In the genomic region with DNA sequence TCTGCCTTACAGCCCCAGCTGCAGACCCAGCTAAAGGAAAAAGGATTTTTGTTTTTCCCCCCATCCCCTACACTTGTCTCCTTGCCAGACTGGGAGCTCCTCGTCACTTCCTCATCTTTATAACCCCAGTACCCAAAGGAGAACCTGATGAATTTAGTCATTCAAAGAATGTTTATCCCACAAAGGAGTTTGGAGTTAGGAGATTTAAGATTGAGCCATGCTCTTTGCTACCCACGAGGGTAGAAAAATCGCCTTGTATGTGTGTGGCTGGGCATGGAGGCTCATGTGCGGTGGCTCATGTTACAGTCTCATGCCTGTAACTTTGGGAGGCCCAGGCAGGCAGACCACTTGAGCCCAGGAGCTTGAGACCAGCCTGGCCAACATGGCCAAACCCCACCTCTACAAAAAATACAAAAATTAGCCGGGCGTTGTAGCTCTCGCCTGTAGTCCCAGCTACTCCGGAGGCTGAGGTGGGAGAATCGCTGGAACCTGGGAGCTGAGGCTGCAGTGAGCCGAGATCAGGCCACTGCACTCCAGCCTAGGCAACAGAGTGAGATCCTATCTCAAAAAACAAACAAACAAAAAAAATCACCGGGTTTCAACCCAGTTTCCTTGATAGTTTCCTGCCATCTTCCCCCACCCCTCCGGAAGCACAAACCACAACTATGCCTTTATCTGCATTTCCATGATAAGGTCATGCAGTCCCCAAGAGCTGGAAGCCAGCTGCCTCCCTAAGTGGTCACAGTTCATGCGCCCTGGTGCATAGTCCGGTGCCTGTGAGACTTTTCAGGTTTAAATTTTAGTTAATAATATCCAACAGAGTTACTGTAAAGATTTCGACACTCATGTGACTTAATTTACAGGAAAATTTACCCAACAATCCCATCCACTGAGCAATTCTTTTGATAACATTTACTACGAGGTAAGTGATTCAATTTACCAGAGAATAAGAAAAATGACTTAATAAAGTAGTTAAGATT, we compare ENCODE assay signal across 8 cellular contexts. TPM values are rescaled to one million over a fixed set of nuclear protein-coding genes. Genes with fewer than 3 reads are reported as not detected.
DNase-seq lines count a peak whose midpoint lies in the region; ATAC-seq and TF ChIP-seq lines count a peak whose summit lies in the region.

No MANE protein-coding gene starts in this region.

- TF ChIP-seq POLR2A in HCT116 (IDR thresholded peaks at IDR 0.05; ENCODE audit: borderline replicate concordance, extremely low read depth, insufficient read depth, insufficient read length) = no peak

- RAD21 ChIA-PET in HCT116 (lab: Charles Lee; ENCODE audit: low non-redundant PET in 1 of 2, low total read pairs in 2 of 2, uncharacterized antibody in 2 of 2, unreplicated experiment in 2 of 2) = no interaction called here

- H3K79me2 ChIP-seq in HCT116 (ENCODE audit: insufficient read depth, low read length) = peaks cover 59% of the 10 kb centered on the region
- H3K79me2 ChIP-seq in SK-N-SH (ENCODE audit: insufficient read depth) = peaks cover 78% of the 10 kb centered on the region

- TF ChIP-seq EP300 in SK-N-SH (IDR thresholded peaks at IDR 0.05; ENCODE audit: borderline replicate concordance in 1 of 2, low read depth in 1 of 2, low read length in 1 of 2) = no peak

- no peaks in the 10 kb centered on the region for H3K9me3 Mint-ChIP-seq in natural killer cell

- no peaks in the 10 kb centered on the region for H3K27me3 Mint-ChIP-seq in natural killer cell (ENCODE audit: low read depth in 2 of 2)

- ATAC-seq in HCT116 (peak; percentile 39), natural killer cell (no peak), GM19035 (IDR thresholded peaks at IDR 0.05; ENCODE audit: unreplicated experiment) (no peak), GM19467 (IDR thresholded peaks at IDR 0.05; ENCODE audit: unreplicated experiment) (no peak)

- H3K36me3 ChIP-seq in HCT116 (ENCODE audit: control insufficient read depth in 1 of 2, insufficient read depth in 2 of 2, low read length in 2 of 2) = 0 out of 4 replicates have a peak, but pooled peaks cover 0 to 3% of the 10 kb centered on the region in 2 experiments
- H3K36me3 ChIP-seq in SK-N-SH (replicated peaks in 1 of 2; ENCODE audit: control insufficient read depth in 1 of 2, insufficient read depth in 2 of 2, low read length in 1 of 2) = peaks cover 0 to 9% of the 10 kb centered on the region in 2 experiments

- peaks cover 47 to 61% of the 10 kb centered on the region in 2 experiments for H3K4me1 ChIP-seq in HCT116 (ENCODE audit: control insufficient read depth in 1 of 2, insufficient read depth in 2 of 2, low read length in 2 of 2)
- H3K4me1 ChIP-seq in SK-N-SH (ENCODE audit: control insufficient read depth in 1 of 2, insufficient read depth in 2 of 2, low read depth in 1 of 2, low read length in 1 of 2) = peaks cover 11 to 15% of the 10 kb centered on the region in 2 experiments; a peak in 3 of 4 replicates

- CTCF ChIA-PET in HCT116 (lab: Charles Lee) = interaction anchor here (1.1 to 1.6 kb wide), 2 partner anchors 18 to 162 kb away, joined by 3 to 5 read pairs; no protein-coding TSS in a partner anchor
- CTCF ChIA-PET in SK-N-SH (lab: Yijun Ruan, JAX) = interaction anchor here (1.1 to 3.8 kb wide), 3 partner anchors 19 to 835 kb away, joined by 3 to 17 read pairs (median 3); no protein-coding TSS in a partner anchor

- POLR2A ChIA-PET in HCT116 (lab: Charles Lee) (no interaction called here), SK-N-SH (lab: Yijun Ruan, JAX) (interaction anchor here (1.6 kb wide), 1 partner anchor 193 kb away, joined by 4 read pairs; the partner anchor contains the start of gene LRP2BP)

- H3K36me3 Mint-ChIP-seq in natural killer cell = no peaks in the 10 kb centered on the region

- intact Hi-C loops in HCT116 (cut with micrococcal nuclease) = loop anchor here (5.0 kb wide), 1 partner anchor 195 kb away; the partner anchor contains the start of genes ANKRD37 and LRP2BP
- intact Hi-C loops in natural killer cell (cut with micrococcal nuclease) = loop anchor here (2.0 to 10.0 kb wide), 4 partner anchors 59 to 1695 kb away; partner anchors contain the start of genes CASP3, ING2, PRIMPOL and SLC25A4

- peak overlapping the region; percentile 86 for H3K4me2 ChIP-seq in HCT116 (ENCODE audit: low read length)
- H3K4me2 ChIP-seq in SK-N-SH = peak overlapping the region; percentile 93

- H3K27ac ChIP-seq in HCT116 (ENCODE audit: low read depth, low read length) = peak overlapping the region; percentile 95
- peak overlapping the region; percentile 80 to 84 for H3K27ac ChIP-seq in SK-N-SH (ENCODE audit: low read depth in 2 of 2, low read length in 1 of 2)

- H2AFZ ChIP-seq in HCT116 (ENCODE audit: low read depth, low read length, poor library complexity, severe bottlenecking) = no peak overlapping the region
- no peak overlapping the region for H2AFZ ChIP-seq in SK-N-SH (ENCODE audit: low read depth)

- BruUV-seq in HCT116 (replicated peaks; lab: Mats Ljungman, UMichigan) = no TSS peak

- no peaks in the 10 kb centered on the region for H3K9me2 ChIP-seq in HCT116 (ENCODE audit: insufficient read depth)
- no peaks in the 10 kb centered on the region for H3K9me2 ChIP-seq in SK-N-SH

- H3K9ac ChIP-seq in HCT116 (ENCODE audit: low read length) = peak overlapping the region; percentile 91
- H3K9ac ChIP-seq in SK-N-SH = peak overlapping the region; percentile 93; the same call in 1 of the 2 replicates

- H3K27me3 ChIP-seq in HCT116 (ENCODE audit: insufficient read depth, low read length) = no peaks in the 10 kb centered on the region
- no peaks in the 10 kb centered on the region for H3K27me3 ChIP-seq in SK-N-SH (ENCODE audit: insufficient read depth)

- H3K4me1 Mint-ChIP-seq in natural killer cell = peaks cover 31 to 40% of the 10 kb centered on the region in 2 donors

- TF ChIP-seq CTCF in HCT116 (IDR thresholded peaks at IDR 0.05 in 2 of 3, conservative IDR thresholded peaks at IDR 0.05 in 1 of 3; ENCODE audit: borderline replicate concordance in 1 of 3, insufficient read depth in 1 of 3, low read depth in 2 of 3, low read length in 2 of 3) (no peak), SK-N-SH (IDR thresholded peaks at IDR 0.05) (no peak), natural killer cell (IDR thresholded peaks at IDR 0.05) (no peak)

- peak overlapping the region; percentile 93 to 96 for H3K27ac Mint-ChIP-seq in natural killer cell

- WGBS in SK-N-SH (ENCODE audit: low lambda C conversion rate) = 56% methylated on average over 16 of the region's 16 CpGs

- peak overlapping the region; percentile 97 for H3K4me3 Mint-ChIP-seq in natural killer cell

- H3F3A ChIP-seq in SK-N-SH (replicated peaks; ENCODE audit: insufficient read depth) = peaks cover 19% of the 10 kb centered on the region

- H4K20me1 ChIP-seq in HCT116 (ENCODE audit: insufficient read depth) (no peaks in the 10 kb centered on the region), SK-N-SH (ENCODE audit: insufficient read depth) (no peaks in the 10 kb centered on the region)

- DNase-seq in HCT116 (ENCODE audit: low read depth, low spot score) (no peak), SK-N-SH (peak; percentile 76), natural killer cell (no peak), NCI-H446 (lab: John Stamatoyannopoulos, UW) (no peak), HPDE6-E6E7 (ENCODE audit: extremely low spot score) (no peak)
- DNase-seq in central memory CD4-positive, alpha-beta T cell = peak; percentile 85

- H3K4me3 ChIP-seq in HCT116 (replicated peaks in 1 of 2; ENCODE audit: low read depth in 1 of 2, low read length in 2 of 2) = peak overlapping the region; percentile 63 to 64
- peak overlapping the region; percentile 61 to 72 for H3K4me3 ChIP-seq in SK-N-SH (ENCODE audit: low read depth in 2 of 2, low read length in 1 of 2)

- H3K9me3 ChIP-seq in HCT116 (ENCODE audit: control insufficient read depth in 1 of 2, insufficient read depth in 1 of 2, low read depth in 1 of 2, low read length in 2 of 2) (no peaks in the 10 kb centered on the region), SK-N-SH (no peaks in the 10 kb centered on the region)

- TF ChIP-seq RAD21 in HCT116 (IDR thresholded peaks at IDR 0.05; ENCODE audit: low read depth) (no peak), SK-N-SH (IDR thresholded peaks at IDR 0.05; ENCODE audit: low read length) (no peak)

TF ChIP-seq in HCT116, 20 proteins besides CTCF, POLR2A, EP300 and RAD21:
- TF ChIP-seq EGR1 (IDR thresholded peaks at IDR 0.05; ENCODE audit: low read depth) = no peak

TF ChIP-seq in SK-N-SH, 30 proteins besides CTCF, POLR2A, EP300 and RAD21 (continues in another document):
- TF ChIP-seq ZBTB33 (IDR thresholded peaks at IDR 0.05; ENCODE audit: borderline replicate concordance, low read depth) (no peak), GATA2 (CRISPR knock-in tag; IDR thresholded peaks at IDR 0.05) (peak; percentile 57), SIN3A (IDR thresholded peaks at IDR 0.05; ENCODE audit: borderline replicate concordance, low read depth, low read length) (no peak)

RNA-seq across cellular contexts. Expression of gene CFAP97, which starts 1.5 kb away (rescaled TPM):
- total RNA-seq in HCT116 (2021; ENCODE audit: unreplicated experiment) (57.7 TPM), natural killer cell (10 to 100 TPM; 25.7 to 30.5 (median 25.9) TPM)
- 18.0 and 22.7 TPM in 2 replicates for polyA plus RNA-seq in HCT116 (2012)
- polyA plus RNA-seq in SK-N-SH (2012; rRNA removed) = 10.6 and 14.1 TPM in 2 replicates
- 18.9 and 23.0 TPM in 2 replicates for polyA plus RNA-seq in SK-N-SH (2012; cell fraction: cytosol; rRNA removed)
- polyA plus RNA-seq in SK-N-SH (2012; cell fraction: nucleus; rRNA removed) = 5.7 and 11.4 TPM in 2 replicates

RNA-seq across cellular contexts. Expression of gene SNX25, which starts 7.1 kb away (rescaled TPM):
- total RNA-seq in HCT116 (2021; ENCODE audit: unreplicated experiment) = 20.9 TPM
- polyA plus RNA-seq in HCT116 (2012) = 10.5 and 12.4 TPM in 2 replicates
- polyA plus RNA-seq in SK-N-SH (2012; rRNA removed) = 8.5 and 11.4 TPM in 2 replicates
- 12.0 and 14.0 TPM in 2 replicates for polyA plus RNA-seq in SK-N-SH (2012; cell fraction: cytosol; rRNA removed)
- 6.6 and 13.2 TPM in 2 replicates for polyA plus RNA-seq in SK-N-SH (2012; cell fraction: nucleus; rRNA removed)
- total RNA-seq in natural killer cell = 10 to 100 TPM; 15.5 to 18.0 (median 16.6) TPM

RNA-seq across cellular contexts. Expression of gene SLC25A4, which starts 59.2 kb away (rescaled TPM):
- total RNA-seq in HCT116 (2021; ENCODE audit: unreplicated experiment) (27.9 TPM), natural killer cell (1 to 10 TPM; 5.6 to 8.2 (median 7.5) TPM)
- 29.4 and 34.0 TPM in 2 replicates for polyA plus RNA-seq in HCT116 (2012)
- 36.2 and 40.5 TPM in 2 replicates for polyA plus RNA-seq in SK-N-SH (2012; rRNA removed)
- 35.0 and 37.8 TPM in 2 replicates for polyA plus RNA-seq in SK-N-SH (2012; cell fraction: cytosol; rRNA removed)
- polyA plus RNA-seq in SK-N-SH (2012; cell fraction: nucleus; rRNA removed) = 54.9 and 60.3 TPM in 2 replicates

Comparison
In these comparisons a context has a peak if more than half of its experiments do, and no peak if none do; other contexts are left out.
1. DNase-seq: peak in SK-N-SH (single experiment) and central memory CD4-positive, alpha-beta T cell (single experiment); none in HCT116 (single experiment), natural killer cell (single experiment), NCI-H446 (0 of 2) and HPDE6-E6E7 (single experiment).